1 cellular context compared by ENCODE assay signal in the genomic region with DNA sequence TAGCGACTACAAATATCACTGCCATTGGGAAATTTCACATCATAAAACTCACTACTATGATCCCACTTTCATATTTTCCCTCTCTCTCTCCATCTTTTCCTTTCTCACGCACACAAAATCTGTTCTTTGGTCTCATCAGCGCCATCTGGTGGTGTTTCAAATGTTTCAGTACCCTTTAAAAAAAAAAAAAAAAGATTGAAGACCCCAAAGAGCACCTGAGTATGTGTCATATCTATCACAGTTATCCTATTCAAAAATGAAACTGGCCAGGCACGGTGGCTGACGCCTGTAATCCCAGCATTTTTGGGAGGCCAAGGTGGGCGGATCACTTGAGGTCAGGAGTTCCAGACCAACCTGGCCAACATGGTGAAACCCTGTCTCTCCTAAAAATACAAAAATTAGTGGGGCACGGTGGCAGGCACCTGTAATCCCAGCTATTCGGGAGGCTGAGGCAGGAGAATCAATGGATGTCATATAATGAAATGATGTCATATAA.
TF ChIP-seq lines count a peak whose summit lies in the region.

No MANE protein-coding gene starts in this region.

TF ChIP-seq in HCT116, 20 proteins besides CTCF, POLR2A, EP300 and RAD21 (continued from another document):
- TF ChIP-seq ZNF274 (IDR thresholded peaks at IDR 0.05; ENCODE audit: low read depth, low read length) = no peak
- TF ChIP-seq ZFX (IDR thresholded peaks at IDR 0.05) = no peak
- TF ChIP-seq EZH2 (IDR thresholded peaks at IDR 0.05) = no peak
- no peak for TF ChIP-seq CBX3 (IDR thresholded peaks at IDR 0.05; ENCODE audit: low read depth)
- TF ChIP-seq, protein P1, sequence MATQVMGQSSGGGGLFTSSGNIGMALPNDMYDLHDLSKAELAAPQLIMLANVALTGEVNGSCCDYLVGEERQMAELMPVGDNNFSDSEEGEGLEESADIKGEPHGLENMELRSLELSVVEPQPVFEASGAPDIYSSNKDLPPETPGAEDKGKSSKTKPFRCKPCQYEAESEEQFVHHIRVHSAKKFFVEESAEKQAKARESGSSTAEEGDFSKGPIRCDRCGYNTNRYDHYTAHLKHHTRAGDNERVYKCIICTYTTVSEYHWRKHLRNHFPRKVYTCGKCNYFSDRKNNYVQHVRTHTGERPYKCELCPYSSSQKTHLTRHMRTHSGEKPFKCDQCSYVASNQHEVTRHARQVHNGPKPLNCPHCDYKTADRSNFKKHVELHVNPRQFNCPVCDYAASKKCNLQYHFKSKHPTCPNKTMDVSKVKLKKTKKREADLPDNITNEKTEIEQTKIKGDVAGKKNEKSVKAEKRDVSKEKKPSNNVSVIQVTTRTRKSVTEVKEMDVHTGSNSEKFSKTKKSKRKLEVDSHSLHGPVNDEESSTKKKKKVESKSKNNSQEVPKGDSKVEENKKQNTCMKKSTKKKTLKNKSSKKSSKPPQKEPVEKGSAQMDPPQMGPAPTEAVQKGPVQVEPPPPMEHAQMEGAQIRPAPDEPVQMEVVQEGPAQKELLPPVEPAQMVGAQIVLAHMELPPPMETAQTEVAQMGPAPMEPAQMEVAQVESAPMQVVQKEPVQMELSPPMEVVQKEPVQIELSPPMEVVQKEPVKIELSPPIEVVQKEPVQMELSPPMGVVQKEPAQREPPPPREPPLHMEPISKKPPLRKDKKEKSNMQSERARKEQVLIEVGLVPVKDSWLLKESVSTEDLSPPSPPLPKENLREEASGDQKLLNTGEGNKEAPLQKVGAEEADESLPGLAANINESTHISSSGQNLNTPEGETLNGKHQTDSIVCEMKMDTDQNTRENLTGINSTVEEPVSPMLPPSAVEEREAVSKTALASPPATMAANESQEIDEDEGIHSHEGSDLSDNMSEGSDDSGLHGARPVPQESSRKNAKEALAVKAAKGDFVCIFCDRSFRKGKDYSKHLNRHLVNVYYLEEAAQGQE (IDR thresholded peaks at IDR 0.05; ENCODE audit: low read depth) = no peak
- TF ChIP-seq ELF1 (IDR thresholded peaks at IDR 0.05; ENCODE audit: borderline replicate concordance, low read depth) = no peak
- no peak for TF ChIP-seq EZH2phosphoT487 (IDR thresholded peaks at IDR 0.05; ENCODE audit: borderline replicate concordance)
- TF ChIP-seq TCF7L2 (IDR thresholded peaks at IDR 0.05; ENCODE audit: borderline replicate concordance, extremely low read depth, insufficient read depth, insufficient read length) = no peak
TF ChIP-seq in HCT116: peak in this region for 0.
